ENCODE assay signal across 8 cellular contexts in genomic region chr10:13099144-13099665, GRCh38. TPM values are rescaled to one million over a fixed set of nuclear protein-coding genes. Genes with fewer than 3 reads are reported as not detected.
DNase-seq lines count a peak whose midpoint lies in the region; TF ChIP-seq lines count a peak whose summit lies in the region.

No MANE protein-coding gene starts in this region.

- H3K9ac ChIP-seq in Loucy (ENCODE audit: low read depth, low read length, poor library complexity, severe bottlenecking) = peak overlapping the region; percentile 58
- H3K9ac ChIP-seq in iPS-15b (ENCODE audit: low read depth, low read length) = no peak overlapping the region

- H3K9me2 ChIP-seq in Loucy (replicated peaks; ENCODE audit: low read depth, low read length) = no peaks in the 10 kb centered on the region

- peaks cover 10% of the 10 kb centered on the region; the same call in 1 of the 2 replicates for H3K79me2 ChIP-seq in Loucy (ENCODE audit: insufficient read depth, low read length)

- H2AFZ ChIP-seq in Loucy (ENCODE audit: low read length) = peak overlapping the region; percentile 93

- H3K4me1 ChIP-seq in Loucy (ENCODE audit: insufficient read depth, low read length, poor library complexity, severe bottlenecking) (peaks cover 16% of the 10 kb centered on the region), iPS-15b (ENCODE audit: control insufficient read depth, insufficient read depth, low read length) (no peaks in the 10 kb centered on the region), sigmoid colon (peaks cover 0 to 30% (median 22%) of the 10 kb centered on the region in 4 donors)

- peak overlapping the region; percentile 93 to 97 (median 95) for H3K27ac ChIP-seq in sigmoid colon

- intact Hi-C loops in sigmoid colon (cut with DNase I) = loop anchor here (10.0 kb wide), 1 partner anchor 834 kb away; no protein-coding TSS in a partner anchor

- peak overlapping the region; percentile 71 for H3K4me2 ChIP-seq in Loucy (ENCODE audit: low read depth, low read length, poor library complexity, severe bottlenecking)

- H3K9me3 ChIP-seq in Loucy (ENCODE audit: insufficient read depth, low read depth, low read length) (no peaks in the 10 kb centered on the region), iPS-15b (ENCODE audit: control insufficient read depth, insufficient read depth, low read length) (no peaks in the 10 kb centered on the region), sigmoid colon (no peaks in the 10 kb centered on the region)

- TF ChIP-seq EP300 in sigmoid colon (IDR thresholded peaks at IDR 0.05) = no peak

- peak; percentile 70 for DNase-seq in HCEC 1CT
- peak; percentile 14 for DNase-seq in T follicular helper cell (ENCODE audit: low read depth)
- DNase-seq in T47D (ENCODE audit: low read depth in 1 of 2, low spot score in 1 of 2) = peak; percentile 35 to 64
- peak; percentile 77 for DNase-seq in sigmoid colon
- no peak for DNase-seq in GOT3 (lab: John Stamatoyannopoulos, UW)

- peak overlapping the region; percentile 75 for H3K4me3 ChIP-seq in Loucy (ENCODE audit: low read length, poor library complexity, severe bottlenecking)
- H3K4me3 ChIP-seq in iPS-15b (ENCODE audit: low read depth, low read length) = peak overlapping the region; percentile 89
- H3K4me3 ChIP-seq in sigmoid colon = peak overlapping the region; percentile 73 to 94 (median 94)

- H3K27me3 ChIP-seq in Loucy (ENCODE audit: insufficient read depth, low read length, poor library complexity, severe bottlenecking) (no peaks in the 10 kb centered on the region), iPS-15b (ENCODE audit: control insufficient read depth, insufficient read depth, low read length) (no peaks in the 10 kb centered on the region), sigmoid colon (no peaks in the 10 kb centered on the region)

- no peaks in the 10 kb centered on the region for H3F3A ChIP-seq in Loucy (ENCODE audit: low read depth)

- 1 to 3% methylated on average over 14 of the region's 14 CpGs for WGBS in sigmoid colon, 2 donors

- in situ Hi-C loops in T47D (cut with HindIII; ENCODE audit: low pct_unique_long_range_greater_than_20kb, low sequenced_read_pairs) = no loop called here

- H3K36me3 ChIP-seq in Loucy (ENCODE audit: insufficient read depth, low read length) = no peaks in the 10 kb centered on the region
- no peaks in the 10 kb centered on the region for H3K36me3 ChIP-seq in iPS-15b (ENCODE audit: control insufficient read depth, insufficient read depth, low read length)
- H3K36me3 ChIP-seq in sigmoid colon = no peaks in the 10 kb centered on the region

- H4K20me1 ChIP-seq in Loucy (ENCODE audit: insufficient read depth, low read length, poor library complexity, severe bottlenecking) = no peaks in the 10 kb centered on the region

- no peak for TF ChIP-seq POLR2A in sigmoid colon (IDR thresholded peaks at IDR 0.05)

- peak; percentile 71 for TF ChIP-seq CTCF in GM12874 (IDR thresholded peaks at IDR 0.05; ENCODE audit: insufficient read depth, low read depth, low read length)
- TF ChIP-seq CTCF in Loucy (conservative IDR thresholded peaks at IDR 0.05; ENCODE audit: low read length) = no peak; the same call in 1 of the 2 replicates
- peak in 1 of 4 experiments; percentile 26 for TF ChIP-seq CTCF in sigmoid colon (IDR thresholded peaks at IDR 0.05)

RNA-seq across cellular contexts. Expression of gene OPTN, which starts 0.8 kb away (rescaled TPM):
- total RNA-seq in sigmoid colon = 10 to 100 TPM; 53.5 to 72.6 (median 59.7) TPM
- 100 to 1,000 TPM in 2 of 3 donors, 10 to 100 TPM in 1; 54.2 to 127 (median 117) TPM for polyA plus RNA-seq in sigmoid colon
